In the genomic region with DNA sequence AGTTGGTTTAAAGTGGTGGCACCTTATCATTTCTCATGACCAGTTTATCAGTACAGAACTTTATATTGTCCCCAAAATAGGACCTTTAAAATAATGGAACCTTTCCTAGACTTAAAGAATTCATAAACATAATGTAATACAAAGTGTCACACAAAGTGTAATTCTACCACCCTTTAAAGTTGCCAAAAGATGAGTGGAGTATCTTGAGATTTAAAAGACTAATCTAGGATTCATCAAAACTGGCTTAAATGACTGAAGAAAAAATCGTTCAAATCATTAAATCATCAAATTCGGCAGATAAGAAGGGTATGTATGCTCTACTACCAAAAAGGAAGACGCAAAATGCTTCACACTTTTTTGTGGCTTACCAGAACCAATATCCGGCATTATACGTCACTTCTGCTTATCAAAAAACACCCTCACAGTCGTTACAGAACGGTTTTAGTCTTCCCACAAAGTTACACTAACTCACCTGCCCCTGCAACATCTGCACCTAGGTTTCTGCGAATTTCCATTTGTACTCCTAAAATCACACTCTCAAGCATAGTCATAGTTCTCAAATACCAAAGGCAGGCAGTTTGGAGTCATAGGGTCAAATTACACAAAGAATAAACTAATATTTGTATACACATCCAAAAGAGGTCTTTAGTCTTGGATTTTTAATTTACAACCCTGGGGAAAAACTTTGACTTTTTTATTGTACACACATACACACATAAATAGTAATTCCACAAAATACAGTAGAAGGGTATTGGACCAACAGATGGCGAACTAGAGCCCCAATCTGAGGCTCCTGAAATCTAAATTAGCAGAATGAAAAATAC, we compare ENCODE assay signal across 1 cellular context.
TF ChIP-seq lines count a peak whose summit lies in the region.

No MANE protein-coding gene starts in this region.

TF ChIP-seq in HepG2, 621 proteins besides CTCF, POLR2A, EP300 and RAD21 (continued from another document and continues in another):
- TF ChIP-seq ZNF713 (CRISPR knock-in tag; IDR thresholded peaks at IDR 0.05), result 0 out of 2 replicates have a peak, but pooled peaks have one; percentile 58
- no peak for TF ChIP-seq CBFB (CRISPR knock-in tag; IDR thresholded peaks at IDR 0.05)
- TF ChIP-seq KDM5A (IDR thresholded peaks at IDR 0.05; ENCODE audit: borderline replicate concordance, low read length), result peak; percentile 32; the same call in 1 of the 2 replicates
- no peak for TF ChIP-seq HDAC2 (CRISPR knock-in tag; IDR thresholded peaks at IDR 0.05)
- TF ChIP-seq ZNF232 (CRISPR knock-in tag; IDR thresholded peaks at IDR 0.05; ENCODE audit: borderline replicate concordance), result no peak
- no peak for TF ChIP-seq KAT8 (CRISPR knock-in tag; IDR thresholded peaks at IDR 0.05)
- TF ChIP-seq SIN3B (IDR thresholded peaks at IDR 0.05; ENCODE audit: low read length), result 0 out of 2 replicates have a peak, but pooled peaks have one; percentile 4
- TF ChIP-seq ZNF234 (CRISPR knock-in tag; conservative IDR thresholded peaks at IDR 0.05), result no peak
- TF ChIP-seq ZNF224 (CRISPR knock-in tag; IDR thresholded peaks at IDR 0.05), result no peak
- no peak for TF ChIP-seq NCOA2 (CRISPR knock-in tag; IDR thresholded peaks at IDR 0.05)
- TF ChIP-seq TGIF2 (CRISPR knock-in tag; IDR thresholded peaks at IDR 0.05), result no peak
- no peak for TF ChIP-seq MXD3 (CRISPR knock-in tag; IDR thresholded peaks at IDR 0.05)
- TF ChIP-seq SMAD9 (CRISPR knock-in tag; IDR thresholded peaks at IDR 0.05), result no peak
- TF ChIP-seq ZNF44 (CRISPR knock-in tag; IDR thresholded peaks at IDR 0.05), result no peak
- peak; percentile 39; the same call in 1 of the 2 replicates for TF ChIP-seq SMC3 (IDR thresholded peaks at IDR 0.05; ENCODE audit: low read length)
- no peak for TF ChIP-seq NFE2L1 (CRISPR knock-in tag; IDR thresholded peaks at IDR 0.05; ENCODE audit: borderline replicate concordance)
- no peak for TF ChIP-seq MATR3 (CRISPR knock-in tag; IDR thresholded peaks at IDR 0.05)
- TF ChIP-seq CREB1 (IDR thresholded peaks at IDR 0.05), result no peak
- peak; percentile 28; the same call in 1 of the 2 replicates for TF ChIP-seq CREB1 (CRISPR knock-in tag; IDR thresholded peaks at IDR 0.05)
- no peak for TF ChIP-seq ZNF205 (CRISPR knock-in tag; IDR thresholded peaks at IDR 0.05)
- TF ChIP-seq SMYD3 (CRISPR knock-in tag; IDR thresholded peaks at IDR 0.05), result no peak
- no peak for TF ChIP-seq POLR2G (IDR thresholded peaks at IDR 0.05; ENCODE audit: low read depth, low read length)
- no peak for TF ChIP-seq NR3C1 (CRISPR knock-in tag; IDR thresholded peaks at IDR 0.05)
- TF ChIP-seq JDP2 (CRISPR knock-in tag; IDR thresholded peaks at IDR 0.05; ENCODE audit: borderline replicate concordance), result no peak
- no peak for TF ChIP-seq ZNF296 (CRISPR knock-in tag; conservative IDR thresholded peaks at IDR 0.05)
- no peak for TF ChIP-seq ZNF784 (CRISPR knock-in tag; IDR thresholded peaks at IDR 0.05; ENCODE audit: borderline replicate concordance)
- peak; percentile 37; the same call in 1 of the 2 replicates for TF ChIP-seq ZFP36L1 (CRISPR knock-in tag; IDR thresholded peaks at IDR 0.05)
- TF ChIP-seq STAG1 (CRISPR knock-in tag; IDR thresholded peaks at IDR 0.05), result peak; percentile 39
- no peak for TF ChIP-seq MAX (IDR thresholded peaks at IDR 0.05)
- TF ChIP-seq, protein P1, sequence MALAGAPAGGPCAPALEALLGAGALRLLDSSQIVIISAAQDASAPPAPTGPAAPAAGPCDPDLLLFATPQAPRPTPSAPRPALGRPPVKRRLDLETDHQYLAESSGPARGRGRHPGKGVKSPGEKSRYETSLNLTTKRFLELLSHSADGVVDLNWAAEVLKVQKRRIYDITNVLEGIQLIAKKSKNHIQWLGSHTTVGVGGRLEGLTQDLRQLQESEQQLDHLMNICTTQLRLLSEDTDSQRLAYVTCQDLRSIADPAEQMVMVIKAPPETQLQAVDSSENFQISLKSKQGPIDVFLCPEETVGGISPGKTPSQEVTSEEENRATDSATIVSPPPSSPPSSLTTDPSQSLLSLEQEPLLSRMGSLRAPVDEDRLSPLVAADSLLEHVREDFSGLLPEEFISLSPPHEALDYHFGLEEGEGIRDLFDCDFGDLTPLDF (CRISPR knock-in tag; IDR thresholded peaks at IDR 0.05), result 0 out of 2 replicates have a peak, but pooled peaks have one; percentile 6
- TF ChIP-seq KDM2A (CRISPR knock-in tag; IDR thresholded peaks at IDR 0.05; ENCODE audit: borderline replicate concordance, low read depth), result no peak
- no peak for TF ChIP-seq RERE (CRISPR knock-in tag; IDR thresholded peaks at IDR 0.05; ENCODE audit: low read depth)
- TF ChIP-seq ZNF839 (CRISPR knock-in tag; IDR thresholded peaks at IDR 0.05; ENCODE audit: borderline replicate concordance), result no peak
- TF ChIP-seq ZBTB4 (CRISPR knock-in tag; IDR thresholded peaks at IDR 0.05; ENCODE audit: borderline replicate concordance), result no peak
- TF ChIP-seq ZMYM3 (CRISPR knock-in tag; IDR thresholded peaks at IDR 0.05), result no peak
- TF ChIP-seq ZNF280D (CRISPR knock-in tag; IDR thresholded peaks at IDR 0.05), result no peak
- TF ChIP-seq ZNF746 (CRISPR knock-in tag; IDR thresholded peaks at IDR 0.05), result no peak
- no peak for TF ChIP-seq ZNF207 (IDR thresholded peaks at IDR 0.05; ENCODE audit: borderline replicate concordance)
- TF ChIP-seq, protein P2, sequence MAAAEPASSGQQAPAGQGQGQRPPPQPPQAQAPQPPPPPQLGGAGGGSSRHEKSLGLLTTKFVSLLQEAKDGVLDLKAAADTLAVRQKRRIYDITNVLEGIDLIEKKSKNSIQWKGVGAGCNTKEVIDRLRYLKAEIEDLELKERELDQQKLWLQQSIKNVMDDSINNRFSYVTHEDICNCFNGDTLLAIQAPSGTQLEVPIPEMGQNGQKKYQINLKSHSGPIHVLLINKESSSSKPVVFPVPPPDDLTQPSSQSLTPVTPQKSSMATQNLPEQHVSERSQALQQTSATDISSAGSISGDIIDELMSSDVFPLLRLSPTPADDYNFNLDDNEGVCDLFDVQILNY (CRISPR knock-in tag; conservative IDR thresholded peaks at IDR 0.05), result no peak
